In genomic region chr3:195185574-195185973, GRCh38 we compare ENCODE assay signal across 15 cellular contexts.
DNase-seq lines count a peak whose midpoint lies in the region; ATAC-seq and TF ChIP-seq lines count a peak whose summit lies in the region.
"Had no signal": no experiment of that assay in that cellular context is flagged by ENCODE, and none has a peak within 500 bp of the region (broad histone marks: within the 10 kb centered on the region; RNA-seq: fewer than 3 reads in every experiment).

No MANE protein-coding gene starts in this region.

- H3K27ac ChIP-seq in vagina = peak overlapping the region; percentile 72
- H3K27ac ChIP-seq: colonic mucosa had no signal

- H3K36me3 Mint-ChIP-seq in stimulated activated naive CD8-positive, alpha-beta T cell treated with anti-CD3 and anti-CD28 coated beads, Interleukin-15, Interleukin-2, amounts not matched to agents 100 ng/mL and 50 ng/mL, for 24 hours (ENCODE audit: low read depth) = peaks cover 21% of the 10 kb centered on the region
- peaks cover 7% of the 10 kb centered on the region for H3K36me3 Mint-ChIP-seq in activated CD8-positive, alpha-beta T cell treated with anti-CD3 and anti-CD28 coated beads for 36 hours (ENCODE audit: low read depth)
- H3K36me3 Mint-ChIP-seq in memory B cell (peaks cover 4% of the 10 kb centered on the region), mesothelial cell of epicardium (peaks cover 5% of the 10 kb centered on the region)

- no peaks in the 10 kb centered on the region for H3K36me3 ChIP-seq in vagina
- H3K36me3 ChIP-seq: colonic mucosa had no signal

- no peak overlapping the region for H3K4me3 ChIP-seq in vagina
- H3K4me3 ChIP-seq: colonic mucosa had no signal

- H3K27ac Mint-ChIP-seq in stimulated activated naive CD8-positive, alpha-beta T cell treated with anti-CD3 and anti-CD28 coated beads, Interleukin-15, Interleukin-2, amounts not matched to agents 100 ng/mL and 50 ng/mL, for 24 hours = peak overlapping the region; percentile 93
- peak overlapping the region; percentile 66 for H3K27ac Mint-ChIP-seq in activated CD8-positive, alpha-beta T cell treated with anti-CD3 and anti-CD28 coated beads for 36 hours
- H3K27ac Mint-ChIP-seq in memory B cell (no peak overlapping the region), mesothelial cell of epicardium (no peak overlapping the region)

- no peaks in the 10 kb centered on the region for H3K27me3 ChIP-seq in vagina
- H3K27me3 ChIP-seq: colonic mucosa had no signal

- DNase-seq in stimulated activated naive CD8-positive, alpha-beta T cell treated with anti-CD3 and anti-CD28 coated beads, Interleukin-15, Interleukin-2, amounts not matched to agents 100 U/mL and 50 U/mL, for 24 hours = no peak
- DNase-seq in activated CD8-positive, alpha-beta T cell treated with anti-CD3 and anti-CD28 coated beads for 36 hours = no peak
- DNase-seq in memory B cell (ENCODE audit: low spot score in 2 of 2) (no peak), vagina (ENCODE audit: extremely low spot score in 2 of 2) (no peak), mesothelial cell of epicardium (ENCODE audit: low spot score in 2 of 2, unreplicated experiment in 2 of 2) (no peak), T-helper 2 cell (no peak)
- DNase-seq: activated naive CD4-positive, alpha-beta T cell treated with anti-CD3 and anti-CD28 coated beads, Interleukin-2, amount 50 U/mL, for 16 hours; colonic mucosa; EL; immature natural killer cell; NCI-H2227 treated with DMSO at 0.1 percent for 48 hours; SHP77 treated with DMSO at 0.1 percent for 48 hours had no signal

- intact Hi-C loops in activated CD8-positive, alpha-beta T cell treated with anti-CD3 and anti-CD28 coated beads for 36 hours (cut with micrococcal nuclease) = no loop called here
- intact Hi-C loops in vagina (cut with DNase I) = no loop called here

- CTCF ChIA-PET in activated CD8-positive, alpha-beta T cell treated with anti-CD3 and anti-CD28 coated beads for 36 hours (lab: Charles Lee) = interaction anchor here (0.9 to 1.0 kb wide), 2 partner anchors 51 to 86 kb away, joined by 3 to 4 read pairs; partner anchors contain the start of gene XXYLT1

- peak overlapping the region; percentile 42 for H3K4me3 Mint-ChIP-seq in stimulated activated naive CD8-positive, alpha-beta T cell treated with anti-CD3 and anti-CD28 coated beads, Interleukin-15, Interleukin-2, amounts not matched to agents 100 ng/mL and 50 ng/mL, for 24 hours
- no peak overlapping the region for H3K4me3 Mint-ChIP-seq in activated CD8-positive, alpha-beta T cell treated with anti-CD3 and anti-CD28 coated beads for 36 hours
- no peak overlapping the region for H3K4me3 Mint-ChIP-seq in memory B cell
- H3K4me3 Mint-ChIP-seq in mesothelial cell of epicardium = no peak overlapping the region
- H3K4me3 Mint-ChIP-seq: immature natural killer cell; natural killer cell treated with Interleukin-12 subunit alpha and Interleukin-12 subunit beta and Interleukin-15 and Interleukin-18, amount 100 ng/mL, for 72 hours had no signal

- POLR2A ChIA-PET in activated CD8-positive, alpha-beta T cell treated with anti-CD3 and anti-CD28 coated beads for 36 hours (lab: Charles Lee) = no interaction called here

- no peak for ATAC-seq in stimulated activated naive CD8-positive, alpha-beta T cell treated with anti-CD3 and anti-CD28 coated beads, Interleukin-15, Interleukin-2, amounts not matched to agents 100 U/mL and 50 U/mL, for 24 hours
- no peak for ATAC-seq in activated CD8-positive, alpha-beta T cell treated with anti-CD3 and anti-CD28 coated beads for 36 hours
- ATAC-seq in memory B cell (ENCODE audit: low read depth) (peak; percentile 49), GM21367 (IDR thresholded peaks at IDR 0.05; ENCODE audit: unreplicated experiment) (no peak)
- ATAC-seq: natural killer cell treated with Interleukin-12 subunit alpha and Interleukin-12 subunit beta and Interleukin-15 and Interleukin-18, amount 100 ng/mL, for 72 hours had no signal

- H3K27me3 Mint-ChIP-seq in stimulated activated naive CD8-positive, alpha-beta T cell treated with anti-CD3 and anti-CD28 coated beads, Interleukin-15, Interleukin-2, amounts not matched to agents 100 ng/mL and 50 ng/mL, for 24 hours = no peaks in the 10 kb centered on the region
- no peaks in the 10 kb centered on the region for H3K27me3 Mint-ChIP-seq in activated CD8-positive, alpha-beta T cell treated with anti-CD3 and anti-CD28 coated beads for 36 hours
- H3K27me3 Mint-ChIP-seq in memory B cell = no peaks in the 10 kb centered on the region
- no peaks in the 10 kb centered on the region for H3K27me3 Mint-ChIP-seq in mesothelial cell of epicardium (ENCODE audit: low read depth)
- H3K27me3 Mint-ChIP-seq: natural killer cell treated with Interleukin-12 subunit alpha and Interleukin-12 subunit beta and Interleukin-15 and Interleukin-18, amount 100 ng/mL, for 72 hours had no signal

- no peaks in the 10 kb centered on the region for H3K9me3 Mint-ChIP-seq in stimulated activated naive CD8-positive, alpha-beta T cell treated with anti-CD3 and anti-CD28 coated beads, Interleukin-15, Interleukin-2, amounts not matched to agents 100 ng/mL and 50 ng/mL, for 24 hours
- H3K9me3 Mint-ChIP-seq in activated CD8-positive, alpha-beta T cell treated with anti-CD3 and anti-CD28 coated beads for 36 hours = no peaks in the 10 kb centered on the region
- H3K9me3 Mint-ChIP-seq in memory B cell (peaks cover 1% of the 10 kb centered on the region), mesothelial cell of epicardium (peaks cover 6% of the 10 kb centered on the region)
- H3K9me3 Mint-ChIP-seq: immature natural killer cell; natural killer cell treated with Interleukin-12 subunit alpha and Interleukin-12 subunit beta and Interleukin-15 and Interleukin-18, amount 100 ng/mL, for 72 hours had no signal

- peaks cover 66% of the 10 kb centered on the region for H3K4me1 ChIP-seq in vagina
- H3K4me1 ChIP-seq: colonic mucosa had no signal

- H3K4me1 Mint-ChIP-seq in stimulated activated naive CD8-positive, alpha-beta T cell treated with anti-CD3 and anti-CD28 coated beads, Interleukin-15, Interleukin-2, amounts not matched to agents 100 ng/mL and 50 ng/mL, for 24 hours (ENCODE audit: low read depth) = peaks cover 67% of the 10 kb centered on the region
- H3K4me1 Mint-ChIP-seq in activated CD8-positive, alpha-beta T cell treated with anti-CD3 and anti-CD28 coated beads for 36 hours (ENCODE audit: low read depth) = peaks cover 56% of the 10 kb centered on the region
- H3K4me1 Mint-ChIP-seq in memory B cell (peaks cover 22% of the 10 kb centered on the region), mesothelial cell of epicardium (peaks cover 67% of the 10 kb centered on the region)

- H3K9me3 ChIP-seq in vagina = no peaks in the 10 kb centered on the region
- H3K9me3 ChIP-seq: colonic mucosa had no signal

- no peak for TF ChIP-seq POLR2A in vagina (IDR thresholded peaks at IDR 0.05)

- TF ChIP-seq CTCF in activated CD8-positive, alpha-beta T cell treated with anti-CD3 and anti-CD28 coated beads for 36 hours (IDR thresholded peaks at IDR 0.05) = no peak
- TF ChIP-seq CTCF in vagina (IDR thresholded peaks at IDR 0.05) (no peak), mesothelial cell of epicardium (IDR thresholded peaks at IDR 0.05; ENCODE audit: unreplicated experiment) (no peak)

Comparison
In these comparisons a context has a peak if more than half of its experiments do, and no peak if none do; other contexts are left out.
1. H3K27ac Mint-ChIP-seq: peak in stimulated activated naive CD8-positive, alpha-beta T cell treated with anti-CD3 and anti-CD28 coated beads, Interleukin-15, Interleukin-2, amounts not matched to agents 100 ng/mL and 50 ng/mL, for 24 hours (single experiment) and activated CD8-positive, alpha-beta T cell treated with anti-CD3 and anti-CD28 coated beads for 36 hours (single experiment); none in memory B cell (single experiment) and mesothelial cell of epicardium (single experiment).